ENCODE assay signal across 1 cellular context in genomic region chr1:20440785-20441200, GRCh38.
TF ChIP-seq lines count a peak whose summit lies in the region.

No MANE protein-coding gene starts in this region.

TF ChIP-seq in K562, 482 proteins besides CTCF, POLR2A, EP300 and RAD21 (continued from another document):
- TF ChIP-seq ZBTB5 (IDR thresholded peaks at IDR 0.05), result no peak
- no peak for TF ChIP-seq U2AF2 (optimal IDR thresholded peaks at IDR 0.05; ENCODE audit: low read depth, low read length)
- TF ChIP-seq ARNT (IDR thresholded peaks at IDR 0.05), result no peak
- TF ChIP-seq ZNF124 (CRISPR knock-in tag; IDR thresholded peaks at IDR 0.05), result no peak
- no peak for TF ChIP-seq PML (IDR thresholded peaks at IDR 0.05; ENCODE audit: low read length)
- TF ChIP-seq MCM3 (IDR thresholded peaks at IDR 0.05), result no peak
- no peak for TF ChIP-seq XRCC4 (IDR thresholded peaks at IDR 0.05; ENCODE audit: extremely low read depth, insufficient read depth, insufficient read length)
- peak; percentile 46; the same call in 1 of the 2 replicates for TF ChIP-seq CREB3L1 (IDR thresholded peaks at IDR 0.05; ENCODE audit: borderline replicate concordance, low read depth)
- no peak for TF ChIP-seq EHMT2 (IDR thresholded peaks at IDR 0.05)
- TF ChIP-seq SMARCC2 (IDR thresholded peaks at IDR 0.05; ENCODE audit: low read depth), result no peak
- no peak for TF ChIP-seq ARHGAP35 (IDR thresholded peaks at IDR 0.05; ENCODE audit: partially characterized antibody)
- TF ChIP-seq HDAC6 (IDR thresholded peaks at IDR 0.05; ENCODE audit: low read depth, low read length), result no peak
- no peak for TF ChIP-seq TFAM (CRISPR knock-in tag; conservative IDR thresholded peaks at IDR 0.05)
- peak; percentile 71; the same call in 1 of the 2 replicates for TF ChIP-seq TOE1 (IDR thresholded peaks at IDR 0.05; ENCODE audit: borderline replicate concordance)
- no peak for TF ChIP-seq TOE1 (CRISPR knock-in tag; IDR thresholded peaks at IDR 0.05; ENCODE audit: borderline replicate concordance, low read depth)
- no peak for TF ChIP-seq FUS (optimal IDR thresholded peaks at IDR 0.05; ENCODE audit: low read depth, low read length)
- TF ChIP-seq RNF2 (IDR thresholded peaks at IDR 0.05), result no peak
- TF ChIP-seq MAFF (IDR thresholded peaks at IDR 0.05; ENCODE audit: low read length), result no peak
- no peak for TF ChIP-seq ZNF695 (CRISPR knock-in tag; IDR thresholded peaks at IDR 0.05)
- TF ChIP-seq ZEB2 (IDR thresholded peaks at IDR 0.05), result no peak
- no peak for TF ChIP-seq CAMTA2 (CRISPR knock-in tag; conservative IDR thresholded peaks at IDR 0.05)
- no peak for TF ChIP-seq THAP12 (CRISPR knock-in tag; IDR thresholded peaks at IDR 0.05)
- no peak for TF ChIP-seq SFPQ (IDR thresholded peaks at IDR 0.05; ENCODE audit: low read depth, low read length)
- TF ChIP-seq POLR3A (IDR thresholded peaks at IDR 0.05; ENCODE audit: borderline replicate concordance, extremely low read depth, insufficient read depth, insufficient read length), result no peak
- no peak for TF ChIP-seq PYGO2 (tag; IDR thresholded peaks at IDR 0.05)
- TF ChIP-seq ZBTB1 (CRISPR knock-in tag; IDR thresholded peaks at IDR 0.05; ENCODE audit: borderline replicate concordance, low read depth), result no peak
- no peak for TF ChIP-seq SP2 (IDR thresholded peaks at IDR 0.05; ENCODE audit: extremely low read depth, low read depth, low read length, poor library complexity, severe bottlenecking)
- no peak for TF ChIP-seq NCOA2 (IDR thresholded peaks at IDR 0.05; ENCODE audit: partially characterized antibody in 2 of 2)
